In the genomic region with DNA sequence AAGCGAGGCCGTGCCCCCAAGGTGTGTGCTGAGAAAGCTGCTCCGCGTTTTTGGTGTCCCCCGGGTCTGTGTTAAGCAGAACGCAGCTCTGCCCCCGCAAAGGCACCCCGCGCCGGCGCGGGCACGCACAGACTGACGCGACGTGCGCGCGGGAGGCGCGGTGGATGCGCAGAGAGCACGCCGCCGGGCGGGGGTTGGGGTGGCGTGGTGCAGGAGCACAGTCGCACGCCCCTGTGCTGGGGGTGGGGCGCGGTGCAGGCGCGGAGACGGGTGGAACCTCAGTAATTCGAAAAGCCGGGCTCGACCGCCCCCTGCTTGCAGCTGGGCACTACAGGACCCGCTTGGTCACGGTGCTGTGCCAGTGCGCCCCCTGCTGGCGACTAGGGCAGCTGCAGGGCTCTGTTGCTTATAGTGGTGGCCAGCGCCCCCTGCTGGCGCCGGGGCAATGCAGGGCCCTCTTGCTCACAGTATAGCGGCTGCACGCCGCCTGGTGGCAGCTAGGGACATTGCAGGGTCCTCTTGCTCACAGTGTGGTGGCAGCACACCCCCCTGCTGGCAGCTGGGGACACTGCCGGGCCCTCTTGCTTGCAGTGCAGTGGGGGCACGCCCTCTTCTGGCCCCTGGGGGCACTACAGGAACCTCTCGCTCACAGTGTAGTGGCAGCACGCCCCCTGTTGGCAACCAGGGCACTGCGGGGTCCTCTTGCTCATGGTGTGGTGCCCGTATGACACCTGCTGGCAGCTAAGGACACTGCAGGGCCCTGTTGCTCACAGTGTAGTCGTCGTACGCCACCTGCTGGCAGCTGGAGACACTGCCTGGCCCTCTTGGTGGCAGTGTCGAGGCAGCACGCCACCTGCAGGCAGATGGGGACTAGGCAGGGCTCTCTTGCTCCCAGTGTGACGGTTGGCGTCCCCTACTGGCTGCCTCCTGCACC, we compare ENCODE assay signal across 8 cellular contexts.
DNase-seq lines count a peak whose midpoint lies in the region; ATAC-seq, FAIRE-seq and TF ChIP-seq lines count a peak whose summit lies in the region.
"Not testable (repeated sequence)": the region's sequence is repeated elsewhere in the genome, so short reads cannot be mapped to it uniquely, and the experiment has no call there.

No MANE protein-coding gene starts in this region.

- in situ Hi-C loops in K562 (cut with MboI), result not testable (repeated sequence)

- H2AFZ ChIP-seq in K562 (ENCODE audit: low read depth, low read length), result not testable (repeated sequence)

- H3K36me3 ChIP-seq in K562 (ENCODE audit: control insufficient read depth, insufficient read depth, low read length); kidney epithelial cell (ENCODE audit: control insufficient read depth, insufficient read depth, low read length): not testable (repeated sequence)

- H3K27me3 ChIP-seq in K562 (ENCODE audit: control insufficient read depth in 2 of 2, insufficient read depth in 2 of 2, low read length in 2 of 2); kidney epithelial cell (ENCODE audit: control insufficient read depth, insufficient read depth, low read length): not testable (repeated sequence)

- ATAC-seq in GM19438 (IDR thresholded peaks at IDR 0.05; ENCODE audit: low read depth, unreplicated experiment) (peak; percentile 95), HG03097 (IDR thresholded peaks at IDR 0.05; ENCODE audit: low FRiP score, unreplicated experiment) (peak; percentile 94), K562 (peak; percentile 98)

- TF ChIP-seq EP300 in K562 (IDR thresholded peaks at IDR 0.05; ENCODE audit: low read length), result not testable (repeated sequence)

- H3K9ac ChIP-seq in K562 (ENCODE audit: insufficient read depth in 1 of 2, low read depth in 2 of 2, low read length in 2 of 2), result not testable (repeated sequence)

- not testable (repeated sequence) for H3K4me2 ChIP-seq in K562 (ENCODE audit: insufficient read depth, low read length)

- CTCF ChIA-PET in K562 (lab: Yijun Ruan, JAX; ENCODE audit: low intra/inter-chr PET ratio), result not testable (repeated sequence)

- H3K27ac ChIP-seq in K562 (ENCODE audit: extremely low read depth, low read depth, low read length), result not testable (repeated sequence)

- FAIRE-seq in K562 (lab: Jason Lieb, UNC), result not testable (repeated sequence)

- not testable (repeated sequence) for BruUV-seq in K562 (replicated peaks; lab: Mats Ljungman, UMichigan)

- not testable (repeated sequence) for TF ChIP-seq POLR2A in K562 (conservative IDR thresholded peaks at IDR 0.05)

- POLR2A ChIA-PET in K562 (lab: Yijun Ruan, JAX), result not testable (repeated sequence)

- intact Hi-C loops in K562 (cut with micrococcal nuclease), result not testable (repeated sequence)

- peak; percentile 81 for DNase-seq in CMK (ENCODE audit: low read depth)
- peak; percentile 19 for DNase-seq in NCI-H2171 treated with DMSO at 0.1 percent for 48 hours (lab: John Stamatoyannopoulos, UW)
- DNase-seq in activated CD4-positive, CD25-positive, alpha-beta regulatory T cell treated with anti-CD3 and anti-CD28 coated beads, Interleukin-2, amount 50 U/mL, for 16 hours (ENCODE audit: low read depth, low spot score), result peak; percentile 33
- peak in 1 of 4 experiments; percentile 88 for DNase-seq in K562 (ENCODE audit: extremely low read depth in 1 of 4, low spot score in 3 of 4)
- DNase-seq in kidney epithelial cell (ENCODE audit: low read depth), result not testable (repeated sequence)
- peak; percentile 56 for DNase-seq in stimulated activated CD4-positive, alpha-beta T cell treated with anti-CD3 and anti-CD28 coated beads, Interleukin-2, amount 100 ng/mL, for 4 hours (ENCODE audit: low read depth)

- peaks cover 12% of the 10 kb centered on the region for H3K9me3 ChIP-seq in K562 (replicated peaks; ENCODE audit: control insufficient read depth, insufficient read depth, low read depth, low read length)

- peak; percentile 72 to 97 for TF ChIP-seq RAD21 in K562 (CRISPR knock-in tag; conservative IDR thresholded peaks at IDR 0.05 in 1 of 2, IDR thresholded peaks at IDR 0.05 in 1 of 2)

- not testable (repeated sequence) for H3K79me2 ChIP-seq in K562 (ENCODE audit: control insufficient read depth, insufficient read depth, low read length)

- H3K9me1 ChIP-seq in K562 (ENCODE audit: control insufficient read depth, insufficient read depth, low read length), result not testable (repeated sequence)

- not testable (repeated sequence) for H4K20me1 ChIP-seq in K562 (replicated peaks; ENCODE audit: control insufficient read depth, insufficient read depth, low read length)

- TF ChIP-seq CTCF in K562 (IDR thresholded peaks at IDR 0.05 in 2 of 3, conservative IDR thresholded peaks at IDR 0.05 in 1 of 3; ENCODE audit: insufficient read depth in 2 of 3, low read depth in 1 of 3, low read length in 3 of 3) (peak; percentile 83 to 94 (median 89)), kidney epithelial cell (IDR thresholded peaks at IDR 0.05; ENCODE audit: insufficient read depth, low read length, poor library complexity, severe bottlenecking) (peak; percentile 44)

- H3K4me3 ChIP-seq in K562; kidney epithelial cell (ENCODE audit: low read depth, low read length): not testable (repeated sequence)

- H3K4me1 ChIP-seq in K562 (replicated peaks in 1 of 2; ENCODE audit: control insufficient read depth in 2 of 2, insufficient read depth in 2 of 2, low read length in 2 of 2), result not testable (repeated sequence)

- WGBS in K562 (ENCODE audit: insufficient coverage, low coverage, missing lambda C conversion rate), result 74% methylated on average over 49 of the region's 61 CpGs

TF ChIP-seq in K562, 482 proteins besides CTCF, POLR2A, EP300 and RAD21 (continues in another document):
- TF ChIP-seq CTCFL (IDR thresholded peaks at IDR 0.05; ENCODE audit: borderline replicate concordance, insufficient read depth, low read depth, low read length, poor library complexity, severe bottlenecking), result peak; percentile 84
- 0 out of 2 replicates have a peak, but pooled peaks have one; percentile 24 for TF ChIP-seq ZEB2 (IDR thresholded peaks at IDR 0.05)
- TF ChIP-seq ID3 (CRISPR knock-in tag; IDR thresholded peaks at IDR 0.05), result not testable (repeated sequence)
- TF ChIP-seq ID3 (tag; IDR thresholded peaks at IDR 0.05), result 0 out of 2 replicates have a peak, but pooled peaks have one; percentile 60
- TF ChIP-seq ZNF592 (IDR thresholded peaks at IDR 0.05), result peak; percentile 78
- TF ChIP-seq FIP1L1 (IDR thresholded peaks at IDR 0.05; ENCODE audit: low read depth, low read length, poor library complexity, severe bottlenecking), result peak; percentile 94
- 0 out of 4 replicates have a peak, but pooled peaks of 1 of the 2 experiments have one; percentile 24 for TF ChIP-seq TRIM24 (IDR thresholded peaks at IDR 0.05)
- TF ChIP-seq CBFB (CRISPR knock-in tag; IDR thresholded peaks at IDR 0.05), result peak; percentile 76
- TF ChIP-seq TARDBP (IDR thresholded peaks at IDR 0.05), result 0 out of 2 replicates have a peak, but pooled peaks have one; percentile 46
- peak; percentile 94 for TF ChIP-seq PRPF4 (IDR thresholded peaks at IDR 0.05; ENCODE audit: insufficient read depth, low read depth, low read length, poor library complexity, severe bottlenecking)
